In the genomic region with DNA sequence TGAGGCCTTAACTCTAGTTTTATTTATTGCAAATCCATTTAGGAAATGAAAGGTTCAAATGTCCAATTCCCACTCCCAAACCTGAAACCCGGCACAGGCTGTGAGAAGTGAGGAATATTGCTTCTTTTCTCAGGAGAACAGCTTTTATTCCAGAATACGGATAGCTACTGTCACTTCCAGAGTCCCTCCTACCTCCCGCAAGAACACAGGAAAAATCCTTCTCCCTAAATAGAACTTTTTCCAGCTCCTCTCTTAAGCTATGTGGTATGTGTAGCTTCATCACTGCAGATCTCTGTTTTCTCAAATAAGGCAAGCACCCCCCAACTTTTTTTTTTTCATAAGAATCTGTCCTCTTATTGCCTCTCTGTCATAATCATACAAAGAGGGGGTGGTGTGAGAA, we compare ENCODE assay signal across 24 cellular contexts.
DNase-seq lines count a peak whose midpoint lies in the region; ATAC-seq and TF ChIP-seq lines count a peak whose summit lies in the region.
"Had no signal": no experiment of that assay in that cellular context is flagged by ENCODE, and none has a peak within 500 bp of the region (broad histone marks: within the 10 kb centered on the region; RNA-seq: fewer than 3 reads in every experiment).

No MANE protein-coding gene starts in this region.

- H3K9me3 ChIP-seq in heart left ventricle = peaks cover 0 to 12% (median 9%) of the 10 kb centered on the region in 12 donors
- H3K9me3 ChIP-seq in right cardiac atrium (ENCODE audit: control insufficient read depth, low read length) = no peaks in the 10 kb centered on the region
- no peaks in the 10 kb centered on the region for H3K9me3 ChIP-seq in osteoblast (ENCODE audit: low read depth, low read length)
- H3K9me3 ChIP-seq in transverse colon = peaks cover 1 to 5% of the 10 kb centered on the region in 2 donors
- H3K9me3 ChIP-seq: upper lobe of right lung had no signal

- WGBS in heart left ventricle, 4 donors = 18 to 31% (median 29%) methylated on average over 3 of the region's 3 CpGs
- 31% methylated on average over 3 of the region's 3 CpGs for WGBS in right cardiac atrium
- 71 to 100% methylated on average over 1 to 3 of the region's 3 CpGs for WGBS in transverse colon (ENCODE audit: low coverage in 1 of 2), 2 donors

- no peaks in the 10 kb centered on the region for H4K20me1 ChIP-seq in osteoblast (ENCODE audit: insufficient read depth, low read length)

- TF ChIP-seq POLR2A in heart left ventricle (IDR thresholded peaks at IDR 0.05) (no peak), transverse colon (IDR thresholded peaks at IDR 0.05) (no peak)

- TF ChIP-seq CTCF in heart left ventricle (IDR thresholded peaks at IDR 0.05) = no peak
- TF ChIP-seq CTCF in osteoblast (IDR thresholded peaks at IDR 0.05; ENCODE audit: extremely low read depth, low read depth, low read length) = no peak
- TF ChIP-seq CTCF in transverse colon (IDR thresholded peaks at IDR 0.05) = no peak

- H3K36me3 ChIP-seq in heart left ventricle = no peaks in the 10 kb centered on the region
- H3K36me3 ChIP-seq in osteoblast (ENCODE audit: insufficient read depth, low read length) = no peaks in the 10 kb centered on the region
- no peaks in the 10 kb centered on the region for H3K36me3 ChIP-seq in transverse colon
- H3K36me3 ChIP-seq: upper lobe of right lung had no signal

- ATAC-seq in heart left ventricle (peak in 2 of 4 donors; percentile 52 to 66), Right ventricle myocardium superior (ENCODE audit: poor library complexity) (no peak), right cardiac atrium (peak in 1 of 2 donors; percentile 31), GM21619 (IDR thresholded peaks at IDR 0.05; ENCODE audit: unreplicated experiment) (no peak), GM21367 (IDR thresholded peaks at IDR 0.05; ENCODE audit: unreplicated experiment) (no peak)
- ATAC-seq: activated CD4-positive, CD25-positive, alpha-beta regulatory T cell treated with anti-CD3 and anti-CD28 coated beads, Interleukin-2, amount 50 U/mL, for 24 hours; activated CD8-positive, alpha-beta T cell treated with anti-CD3 and anti-CD28 coated beads, Interleukin-2, amount 10 ng/mL, durations not matched to agents 7 days and 5 days; CD8-positive, alpha-beta T cell; upper lobe of right lung had no signal

- H3K4me3 ChIP-seq in heart left ventricle = peak overlapping the region in 1 of 12 donors; percentile 2
- peak overlapping the region; percentile 30 for H3K4me3 ChIP-seq in right cardiac atrium (ENCODE audit: low read length)
- H3K4me3 ChIP-seq in osteoblast (ENCODE audit: insufficient read depth, low read length) = no peak overlapping the region
- H3K4me3 ChIP-seq in transverse colon = no peak overlapping the region
- H3K4me3 ChIP-seq: upper lobe of right lung had no signal

- no peaks in the 10 kb centered on the region for H3K27me3 ChIP-seq in heart left ventricle
- H3K27me3 ChIP-seq in right cardiac atrium (ENCODE audit: control insufficient read depth, insufficient read depth) = no peaks in the 10 kb centered on the region
- no peaks in the 10 kb centered on the region for H3K27me3 ChIP-seq in osteoblast (ENCODE audit: insufficient read depth, low read length)
- no peaks in the 10 kb centered on the region for H3K27me3 ChIP-seq in transverse colon
- H3K27me3 ChIP-seq: upper lobe of right lung had no signal

- peak overlapping the region; percentile 16 for H3K4me2 ChIP-seq in osteoblast (ENCODE audit: insufficient read depth, low read length)

- DNase-seq in heart left ventricle (no peak), Right ventricle myocardium superior (no peak), right cardiac atrium (no peak), osteoblast (ENCODE audit: insufficient read length, low spot score, missing footprints) (no peak), transverse colon (no peak), hepatic stellate cell (ENCODE audit: low spot score) (no peak)
- DNase-seq: activated CD8-positive, alpha-beta T cell treated with anti-CD3 and anti-CD28 coated beads, Interleukin-2, amount 10 ng/mL, durations not matched to agents 7 days and 5 days; activated effector memory CD4-positive, alpha-beta T cell treated with Interleukin-2 at 50 U/mL for 16 hours; activated naive CD8-positive, alpha-beta T cell treated with anti-CD3 and anti-CD28 coated beads for 36 hours; activated T-cell treated with anti-CD3 and anti-CD28 coated beads for 4 hours; CD8-positive, alpha-beta T cell; cerebellar nuclear complex; effector memory CD4-positive, alpha-beta T cell; erythroblast; islet precursor cell; NCI-H1105 treated with DMSO at 0.1 percent for 48 hours; NCI-H2081; NCI-H345; SW 1271; T1000; upper lobe of right lung had no signal

- H3K27ac ChIP-seq in heart left ventricle (peak overlapping the region in 10 of 12 donors; percentile 22 to 81 (median 48)), right cardiac atrium (ENCODE audit: low read length) (no peak overlapping the region), osteoblast (ENCODE audit: low read depth, low read length) (no peak overlapping the region), transverse colon (peak overlapping the region; percentile 32 to 63 (median 58))
- H3K27ac ChIP-seq: upper lobe of right lung had no signal

- TF ChIP-seq EP300 in transverse colon (IDR thresholded peaks at IDR 0.05; ENCODE audit: low read depth) = no peak

- no peak overlapping the region for H2AFZ ChIP-seq in osteoblast (ENCODE audit: low read length)

- intact Hi-C loops in heart left ventricle (cut with DNase I) (no loop called here), Right ventricle myocardium superior (cut with DNase I) (no loop called here), right cardiac atrium (cut with DNase I) (loop anchor here in 2 of 4 donors (10.0 kb wide), 2 partner anchors 61 to 121 kb away; no protein-coding TSS in a partner anchor), transverse colon (cut with DNase I; ENCODE audit: low total_unique reads) (no loop called here)

- in situ Hi-C loops in transverse colon (cut with MboI; ENCODE audit: low pct_ligation_motif_present in 1 of 4, low pct_unique_long_range_greater_than_20kb in 1 of 4, low sequenced_read_pairs in 3 of 4) = no loop called here

- H3K4me1 ChIP-seq in heart left ventricle (peaks cover 0 to 34% (median 11%) of the 10 kb centered on the region in 12 donors), right cardiac atrium (ENCODE audit: control insufficient read depth, insufficient read depth, low read length) (peaks cover 13% of the 10 kb centered on the region), osteoblast (ENCODE audit: insufficient read depth, low read length) (no peaks in the 10 kb centered on the region), transverse colon (peaks cover 0 to 22% (median 5%) of the 10 kb centered on the region in 4 donors)
- H3K4me1 ChIP-seq: upper lobe of right lung had no signal

- H3K79me2 ChIP-seq in osteoblast (ENCODE audit: insufficient read depth, low read length) = no peaks in the 10 kb centered on the region

Comparison
In these comparisons a context has a peak if more than half of its experiments do, and no peak if none do; other contexts are left out.
1. H3K27ac ChIP-seq: peak in heart left ventricle (10 of 12) and transverse colon (4 of 4); none in right cardiac atrium (single experiment) and osteoblast (single experiment).